ENCODE assay signal across 19 cellular contexts in the genomic region with DNA sequence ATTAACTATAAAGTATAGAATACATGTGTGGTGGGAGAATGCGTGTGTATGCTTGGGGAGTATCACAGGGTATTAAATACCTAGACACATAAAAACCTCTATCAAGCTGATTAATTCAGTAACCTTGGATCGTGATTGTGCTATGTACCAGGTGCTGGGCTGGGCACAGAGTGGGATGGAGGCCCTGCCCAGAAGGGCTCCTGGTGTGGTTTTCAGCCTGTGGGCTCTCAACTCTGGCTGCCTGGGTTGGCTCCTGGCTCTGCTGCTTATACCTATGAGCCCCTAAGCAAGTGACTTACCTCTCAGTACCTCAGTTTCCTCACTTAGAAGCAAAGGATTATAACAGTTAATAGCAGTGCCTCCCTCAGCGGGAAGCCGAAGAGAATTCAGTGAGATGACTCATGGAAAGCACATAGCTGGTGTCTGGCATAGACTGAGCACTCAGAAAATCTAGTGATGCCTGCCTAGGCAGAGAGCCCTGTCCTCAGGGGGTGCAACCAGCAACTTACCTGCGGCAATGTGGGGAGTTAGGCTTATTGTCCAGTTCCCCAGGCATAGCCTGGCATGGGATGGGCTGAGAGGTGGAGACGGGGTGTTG.
DNase-seq lines count a peak whose midpoint lies in the region; ATAC-seq, FAIRE-seq and TF ChIP-seq lines count a peak whose summit lies in the region.
"Had no signal": no experiment of that assay in that cellular context is flagged by ENCODE, and none has a peak within 500 bp of the region (broad histone marks: within the 10 kb centered on the region; RNA-seq: fewer than 3 reads in every experiment).

No MANE protein-coding gene starts in this region.

- H3K4me3 ChIP-seq in heart right ventricle: no peak overlapping the region
- H3K4me3 ChIP-seq in astrocyte of the spinal cord (ENCODE audit: low read depth, low read length): no peak overlapping the region
- H3K4me3 ChIP-seq: K562, SJSA1, tibial artery had no signal

- peaks cover 7 to 74% (median 37%) of the 10 kb centered on the region in 9 donors for H3K4me1 ChIP-seq in heart right ventricle

- DNase-seq in heart right ventricle: no peak
- DNase-seq in Right ventricle myocardium superior: no peak
- DNase-seq in astrocyte of the spinal cord (ENCODE audit: low read depth, low spot score): peak; percentile 52
- DNase-seq in kidney glomerular epithelial cell (lab: John Stamatoyannopoulos, UW): peak; percentile 21
- no peak for DNase-seq in SW 1271 (lab: John Stamatoyannopoulos, UW)
- no peak for DNase-seq in HTR-8/SVneo (ENCODE audit: insufficient read length, low spot score)
- no peak for DNase-seq in G401 (ENCODE audit: low spot score)
- DNase-seq: activated CD8-positive, alpha-beta memory T cell treated with anti-CD3 and anti-CD28 coated beads, Interleukin-2, amount 50 U/mL, for 4 hours; activated naive CD8-positive, alpha-beta T cell treated with anti-CD3 and anti-CD28 coated beads for 36 hours; left colon; natural killer cell; small intestine; tibial artery; WERI-Rb-1 had no signal

- TF ChIP-seq CTCF in heart right ventricle (IDR thresholded peaks at IDR 0.05) (no peak), astrocyte of the spinal cord (IDR thresholded peaks at IDR 0.05; ENCODE audit: low read depth, low read length) (no peak)

- in situ Hi-C loops in astrocyte of the spinal cord (cut with HindIII; ENCODE audit: low sequenced_read_pairs) (no loop called here), G401 (cut with HindIII; ENCODE audit: low sequenced_read_pairs) (no loop called here)

- no peaks in the 10 kb centered on the region for H3K27me3 ChIP-seq in heart right ventricle
- H3K27me3 ChIP-seq: SJSA1, tibial artery had no signal

- H3K36me3 ChIP-seq in heart right ventricle: no peaks in the 10 kb centered on the region
- H3K36me3 ChIP-seq: SJSA1, tibial artery, WERI-Rb-1 had no signal

- peak overlapping the region in 6 of 10 donors; percentile 5 to 72 (median 41) for H3K27ac ChIP-seq in heart right ventricle
- H3K27ac ChIP-seq: SJSA1, WERI-Rb-1 had no signal

- FAIRE-seq in HTR-8/SVneo (lab: Jason Lieb, UNC): no peak
- FAIRE-seq: frontal cortex, GM12892, K562, small intestine had no signal

- peak in 3 of 8 donors; percentile 3 to 35 (median 30) for ATAC-seq in heart right ventricle
- ATAC-seq in Right ventricle myocardium superior (ENCODE audit: poor library complexity): no peak
- no peak for ATAC-seq in HG03442 (IDR thresholded peaks at IDR 0.05; ENCODE audit: unreplicated experiment)
- ATAC-seq: K562, left colon, natural killer cell had no signal

- no peaks in the 10 kb centered on the region for H3K9me3 ChIP-seq in heart right ventricle
- H3K9me3 ChIP-seq: SJSA1, tibial artery had no signal

- intact Hi-C loops in heart right ventricle (cut with DNase I) (no loop called here), Right ventricle myocardium superior (cut with DNase I) (no loop called here)

- WGBS in heart right ventricle, 2 donors: 76 to 78% methylated on average over 6 of the region's 6 CpGs

Comparison
In these comparisons a context has a peak if more than half of its experiments do, and no peak if none do; other contexts are left out.
1. DNase-seq: peak in astrocyte of the spinal cord (single experiment) and kidney glomerular epithelial cell (single experiment); none in heart right ventricle (0 of 2), Right ventricle myocardium superior (single experiment), SW 1271 (0 of 2), HTR-8/SVneo (single experiment) and G401 (single experiment).